9 cellular contexts compared by ENCODE assay signal in the genomic region with DNA sequence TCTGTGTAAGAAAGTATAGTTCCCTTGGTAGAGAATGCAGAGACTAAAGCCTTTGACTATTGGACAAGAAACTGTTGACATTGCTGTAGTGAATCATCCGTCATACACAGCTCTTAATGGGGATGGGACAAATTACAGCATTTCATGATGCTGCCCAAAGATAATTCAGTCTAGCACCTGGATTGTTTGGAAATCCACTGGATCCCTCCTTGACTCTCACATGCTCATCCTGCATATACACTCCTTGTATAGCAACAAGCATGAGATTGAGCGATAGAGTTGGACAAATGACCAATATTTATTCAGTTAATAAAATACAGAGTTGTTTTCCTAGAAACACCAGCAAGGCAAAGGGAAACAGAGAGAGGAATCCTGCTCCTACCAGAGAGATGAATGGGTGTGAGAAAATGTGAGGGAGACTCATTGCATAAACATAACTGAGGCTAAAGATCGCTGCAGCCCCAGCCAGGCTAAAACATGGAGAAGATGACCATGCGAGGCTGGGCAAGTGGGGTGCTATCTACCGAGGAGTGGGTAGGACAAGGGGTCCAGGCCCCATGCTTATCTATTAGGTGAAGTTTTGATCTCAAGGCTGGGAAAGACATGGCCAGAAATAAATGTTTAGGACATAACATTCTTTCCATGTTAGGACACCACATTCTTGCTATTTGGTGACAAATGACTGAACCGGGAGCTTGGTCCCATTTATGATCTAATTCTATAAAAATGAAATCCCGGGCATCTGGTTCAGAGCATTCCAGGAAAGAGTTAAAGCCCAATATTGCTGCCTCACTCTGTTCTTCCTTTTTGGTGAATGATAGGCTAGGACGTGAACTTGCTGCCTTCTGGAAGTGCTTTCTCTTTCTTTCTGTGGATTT.
DNase-seq lines count a peak whose midpoint lies in the region; ATAC-seq, FAIRE-seq and TF ChIP-seq lines count a peak whose summit lies in the region.
"Had no signal": no experiment of that assay in that cellular context is flagged by ENCODE, and none has a peak within 500 bp of the region (broad histone marks: within the 10 kb centered on the region; RNA-seq: fewer than 3 reads in every experiment).

No MANE protein-coding gene starts in this region.

- TF ChIP-seq CTCF in H1 (IDR thresholded peaks at IDR 0.05; ENCODE audit: control extremely low read depth in 1 of 3, insufficient read depth in 1 of 3, low read depth in 1 of 3, low read length in 3 of 3) (no peak), adrenal gland (IDR thresholded peaks at IDR 0.05) (no peak)

- H3K4me3 Mint-ChIP-seq in CD4-positive, alpha-beta memory T cell, result peak overlapping the region in 1 of 8 donors; percentile 51

- no peak overlapping the region for H3K9ac ChIP-seq in H1 (replicated peaks in 1 of 4; ENCODE audit: extremely low read depth in 1 of 4, low read depth in 3 of 4, low read length in 3 of 4)

- TF ChIP-seq EP300 in H1 (IDR thresholded peaks at IDR 0.05; ENCODE audit: borderline replicate concordance in 1 of 2, low read depth in 2 of 2, low read length in 2 of 2), result no peak

- no peak overlapping the region for H2BK20ac ChIP-seq in H1 (ENCODE audit: low read length)

- no peak overlapping the region for H3K4me3 ChIP-seq in H1 (ENCODE audit: extremely low read depth in 1 of 4, insufficient read depth in 2 of 4, low read depth in 3 of 4, low read length in 4 of 4)
- H3K4me3 ChIP-seq in muscle layer of duodenum (ENCODE audit: low read depth in 1 of 2, low read length in 2 of 2), result peak overlapping the region; percentile 44 to 56
- peak overlapping the region in 1 of 4 donors; percentile 25 for H3K4me3 ChIP-seq in adrenal gland
- no peak overlapping the region for H3K4me3 ChIP-seq in CD4-positive, alpha-beta memory T cell (ENCODE audit: low read length in 2 of 2)

- CTCF ChIA-PET in H1 (lab: Charles Lee; ENCODE audit: partially characterized antibody), result no interaction called here
- CTCF ChIA-PET in CD4-positive, alpha-beta memory T cell (lab: Charles Lee; ENCODE audit: partially characterized antibody), result no interaction called here

- H3K27ac Mint-ChIP-seq in CD4-positive, alpha-beta memory T cell, result no peak overlapping the region

- H3K27ac ChIP-seq in H1 (ENCODE audit: low read depth, low read length), result no peak overlapping the region
- H3K27ac ChIP-seq in muscle layer of duodenum (ENCODE audit: low read length), result peak overlapping the region; percentile 81
- H3K27ac ChIP-seq in adrenal gland, result peak overlapping the region in 2 of 5 donors; percentile 43 to 69
- no peak overlapping the region for H3K27ac ChIP-seq in CD4-positive, alpha-beta memory T cell (ENCODE audit: low read depth, low read length)

- H3K4me1 Mint-ChIP-seq in CD4-positive, alpha-beta memory T cell, result peaks cover 0 to 2% (median 0%) of the 10 kb centered on the region in 4 donors

- no peaks in the 10 kb centered on the region for H3K9me3 ChIP-seq in H1 (ENCODE audit: insufficient read depth in 2 of 2, low read depth in 1 of 2, low read length in 1 of 2)
- no peaks in the 10 kb centered on the region for H3K9me3 ChIP-seq in muscle layer of duodenum (ENCODE audit: control insufficient read depth in 1 of 2, low read length in 2 of 2)
- no peaks in the 10 kb centered on the region for H3K9me3 ChIP-seq in adrenal gland (replicated peaks in 1 of 3)
- H3K9me3 ChIP-seq in CD4-positive, alpha-beta memory T cell (ENCODE audit: control insufficient read depth in 1 of 2, low read length in 2 of 2), result no peaks in the 10 kb centered on the region

- H3K27me3 Mint-ChIP-seq in CD4-positive, alpha-beta memory T cell, result peaks cover 0 to 5% of the 10 kb centered on the region in 2 donors

- H4K91ac ChIP-seq in H1 (replicated peaks; ENCODE audit: insufficient read length, low read length), result no peak overlapping the region

- H3K23me2 ChIP-seq in H1 (ENCODE audit: low read depth, low read length), result no peaks in the 10 kb centered on the region

- no peak overlapping the region for H3K56ac ChIP-seq in H1 (replicated peaks; ENCODE audit: insufficient read length, low read depth, low read length)

- H4K5ac ChIP-seq in H1 (ENCODE audit: insufficient read length, low read depth, low read length), result no peak overlapping the region

- FAIRE-seq in H1 (lab: Jason Lieb, UNC), result no peak

- H3K23ac ChIP-seq in H1 (ENCODE audit: insufficient read length), result no peak overlapping the region

- H3K36me3 ChIP-seq in H1 (ENCODE audit: control insufficient read depth in 2 of 4, insufficient read depth in 4 of 4, low read length in 3 of 4) (no peaks in the 10 kb centered on the region), muscle layer of duodenum (ENCODE audit: control insufficient read depth in 1 of 2, insufficient read depth in 2 of 2, low read length in 2 of 2) (no peaks in the 10 kb centered on the region), adrenal gland (replicated peaks in 1 of 2) (no peaks in the 10 kb centered on the region)
- no peaks in the 10 kb centered on the region for H3K36me3 ChIP-seq in CD4-positive, alpha-beta memory T cell (ENCODE audit: insufficient read depth, low read length)

- no peak overlapping the region for H3K18ac ChIP-seq in H1 (ENCODE audit: extremely low read depth, low read length)

- no peak overlapping the region for H2BK120ac ChIP-seq in H1 (replicated peaks; ENCODE audit: low read depth, low read length)

- no peak overlapping the region for H3K14ac ChIP-seq in H1 (ENCODE audit: insufficient read length)

- no peaks in the 10 kb centered on the region for H3K27me3 ChIP-seq in H1 (replicated peaks in 1 of 4; ENCODE audit: control insufficient read depth in 3 of 4, extremely low read depth in 1 of 4, insufficient read depth in 3 of 4, low read length in 3 of 4)
- no peaks in the 10 kb centered on the region for H3K27me3 ChIP-seq in muscle layer of duodenum (ENCODE audit: low read depth, low read length)
- no peaks in the 10 kb centered on the region for H3K27me3 ChIP-seq in adrenal gland
- no peaks in the 10 kb centered on the region for H3K27me3 ChIP-seq in CD4-positive, alpha-beta memory T cell (ENCODE audit: insufficient read depth, low read length)

- H3K4me2 ChIP-seq in H1 (ENCODE audit: insufficient read depth in 1 of 2, low read depth in 2 of 2, low read length in 2 of 2), result no peak overlapping the region

- no peak overlapping the region for H4K8ac ChIP-seq in H1 (ENCODE audit: extremely low read depth, insufficient read depth, low read length)

- in situ Hi-C loops in ACHN (cut with HindIII; ENCODE audit: low pct_ligation_motif_present, low pct_unique_long_range_greater_than_20kb, low sequenced_read_pairs), result loop anchor here (25.0 kb wide), 1 partner anchor 164 kb away; no protein-coding TSS in a partner anchor

- H3K4ac ChIP-seq in H1 (replicated peaks; ENCODE audit: insufficient read length, low read depth, low read length), result no peak overlapping the region

- no peak overlapping the region for H2AFZ ChIP-seq in H1 (ENCODE audit: low read length)

- 90% methylated on average over 8 of the region's 8 CpGs; no CpG with 5 or more reads in 1 of the 2 experiments for WGBS in H1 (ENCODE audit: extremely low coverage in 1 of 2, insufficient coverage in 1 of 2, insufficient read length in 1 of 2, insufficient replicate concordance in 2 of 2, low coverage in 1 of 2, low lambda C conversion rate in 2 of 2, missing lambda C conversion rate in 1 of 2), 2 experiments
- 57 to 66% (median 63%) methylated on average over 8 of the region's 8 CpGs for WGBS in adrenal gland, 4 donors

- H3K79me1 ChIP-seq in H1 (ENCODE audit: low read depth, low read length), result no peaks in the 10 kb centered on the region

- no peaks in the 10 kb centered on the region for H3K36me3 Mint-ChIP-seq in CD4-positive, alpha-beta memory T cell

- H2BK12ac ChIP-seq in H1 (ENCODE audit: low read depth, low read length), result peak overlapping the region; percentile 32; the same call in 1 of the 2 replicates

- TF ChIP-seq POLR2A in H1 (IDR thresholded peaks at IDR 0.05; ENCODE audit: control extremely low read depth in 1 of 2, low read depth in 2 of 2, low read length in 2 of 2), result no peak
- no peak for TF ChIP-seq POLR2A in adrenal gland (IDR thresholded peaks at IDR 0.05)
- TF ChIP-seq POLR2A in GM18505 (IDR thresholded peaks at IDR 0.05; ENCODE audit: borderline replicate concordance, extremely low read depth, insufficient read depth, insufficient read length), result no peak

- DNase-seq in ACHN (peak; percentile 80), NCI-H460 (ENCODE audit: extremely low read depth, low read depth) (peak; percentile 61), H1 (ENCODE audit: low read depth in 1 of 2, low spot score in 2 of 2) (no peak), adrenal gland (no peak)
- no peak for DNase-seq in CD4-positive, alpha-beta memory T cell
- DNase-seq: activated effector memory CD4-positive, alpha-beta T cell treated with Interleukin-2 at 50 U/mL for 16 hours had no signal

- POLR2A ChIA-PET in H1 (lab: Charles Lee; ENCODE audit: partially characterized antibody), result no interaction called here
- POLR2A ChIA-PET in CD4-positive, alpha-beta memory T cell (lab: Charles Lee; ENCODE audit: partially characterized antibody), result no interaction called here

- H3K4me1 ChIP-seq in H1 (replicated peaks in 1 of 4; ENCODE audit: control insufficient read depth in 3 of 4, insufficient read depth in 4 of 4, low read length in 3 of 4) (peaks cover 0 to 9% (median 5%) of the 10 kb centered on the region in 4 experiments; a peak in 6 of 7 replicates), muscle layer of duodenum (ENCODE audit: control insufficient read depth in 1 of 2, insufficient read depth in 2 of 2, low read length in 2 of 2) (peaks cover 4 to 7% of the 10 kb centered on the region in 2 donors), adrenal gland (replicated peaks in 1 of 2) (no peaks in the 10 kb centered on the region)
- no peaks in the 10 kb centered on the region for H3K4me1 ChIP-seq in CD4-positive, alpha-beta memory T cell (ENCODE audit: insufficient read depth, low read length)

- TF ChIP-seq RAD21 in H1 (IDR thresholded peaks at IDR 0.05 in 1 of 2, conservative IDR thresholded peaks at IDR 0.05 in 1 of 2; ENCODE audit: low read depth in 2 of 2, low read length in 2 of 2), result no peak

- intact Hi-C loops in adrenal gland (cut with DNase I), result no loop called here
- intact Hi-C loops in CD4-positive, alpha-beta memory T cell (cut with micrococcal nuclease), result no loop called here

- H3K79me2 ChIP-seq in H1 (ENCODE audit: control insufficient read depth in 1 of 2, insufficient read depth in 2 of 2, low read length in 2 of 2), result no peaks in the 10 kb centered on the region

- no peak for ATAC-seq in GM18505 (IDR thresholded peaks at IDR 0.05; ENCODE audit: unreplicated experiment)
- no peak for ATAC-seq in GM21825 (IDR thresholded peaks at IDR 0.05; ENCODE audit: unreplicated experiment)

- H2BK15ac ChIP-seq in H1 (ENCODE audit: low read length), result no peak overlapping the region

- H2AK5ac ChIP-seq in H1 (ENCODE audit: low read depth, low read length), result no peak overlapping the region

- no peaks in the 10 kb centered on the region for H4K20me1 ChIP-seq in H1 (replicated peaks in 1 of 2; ENCODE audit: control insufficient read depth in 1 of 2, insufficient read depth in 2 of 2, low read length in 2 of 2)

- no peak overlapping the region for H2BK5ac ChIP-seq in H1 (ENCODE audit: low read depth, low read length)

- no peaks in the 10 kb centered on the region for H3K9me3 Mint-ChIP-seq in CD4-positive, alpha-beta memory T cell

TF ChIP-seq in H1, 55 proteins besides CTCF, POLR2A, EP300 and RAD21 (continues in another document):
- no peak for TF ChIP-seq SIX5 (IDR thresholded peaks at IDR 0.05; ENCODE audit: low read depth, low read length)
- TF ChIP-seq POU5F1 (IDR thresholded peaks at IDR 0.05; ENCODE audit: low read depth, low read length), result no peak

Comparison
In these comparisons a context has a peak if more than half of its experiments do, and no peak if none do; other contexts are left out.
1. DNase-seq: peak in ACHN (single experiment) and NCI-H460 (single experiment); none in H1 (0 of 2), adrenal gland (0 of 7) and CD4-positive, alpha-beta memory T cell (0 of 5).
2. H3K4me3 ChIP-seq: peak in muscle layer of duodenum (2 of 2); none in H1 (0 of 4) and CD4-positive, alpha-beta memory T cell (0 of 2).